Comparison of ENCODE assay signal across 29 cellular contexts in the genomic region with DNA sequence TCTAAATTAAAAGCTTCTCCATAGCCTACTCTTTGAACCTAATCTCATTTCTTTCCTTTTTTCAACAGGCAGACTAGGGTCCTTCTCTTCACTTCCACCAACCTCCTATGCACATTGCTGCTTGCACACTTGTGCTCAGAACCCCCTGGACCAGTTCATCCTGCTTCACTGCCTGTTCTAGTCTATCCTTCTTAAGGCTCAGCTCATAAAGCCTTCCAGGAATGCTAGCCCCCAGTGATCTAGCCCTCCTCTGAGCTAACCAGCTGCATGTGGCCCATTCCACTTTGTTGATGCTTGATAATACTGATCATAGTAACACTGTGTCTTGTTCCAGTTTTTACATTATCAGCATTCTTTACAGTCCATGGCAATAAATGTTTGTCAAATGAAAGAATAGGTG. TPM values are rescaled to one million over a fixed set of nuclear protein-coding genes. Genes with fewer than 3 reads are reported as not detected.
"Had no signal": no experiment of that assay in that cellular context is flagged by ENCODE, and none has a peak within 500 bp of the region (broad histone marks: within the 10 kb centered on the region; RNA-seq: fewer than 3 reads in every experiment).

No MANE protein-coding gene starts in this region.

- H3K9me3 Mint-ChIP-seq: activated naive CD8-positive, alpha-beta T cell treated with anti-CD3 and anti-CD28 coated beads, Interleukin-2, amount 50 U/mL, for 24 hours; activated T-cell treated with anti-CD3 and anti-CD28 coated beads, Interleukin-2, amount 50 U/mL, for 4 hours; activated T-helper 17 cell treated with anti-CD3 and anti-CD28 coated beads, Interleukin-2, amount 50 U/mL, for 72 hours had no signal

- DNase-seq: activated CD4-positive, alpha-beta T cell treated with anti-CD3 and anti-CD28 coated beads for 1 hour; activated CD4-positive, alpha-beta T cell treated with anti-CD3 and anti-CD28 coated beads, Interleukin-2, amount 50 U/mL, for 1 hour; activated CD8-positive, alpha-beta T cell treated with anti-CD3 and anti-CD28 coated beads for 36 hours; activated gamma-delta T cell treated with Interleukin-2 at 50 U/mL for 16 hours; activated naive CD4-positive, alpha-beta T cell treated with anti-CD3 and anti-CD28 coated beads, Interleukin-2, amount 50 U/mL, for 16 hours; activated naive CD8-positive, alpha-beta T cell treated with anti-CD3 and anti-CD28 coated beads, Interleukin-2, amount 50 U/mL, for 24 hours; activated T-cell treated with anti-CD3 and anti-CD28 coated beads, Interleukin-2, amount 50 U/mL, for 4 hours; amygdala; caudate nucleus; cortex of kidney; effector memory CD8-positive, alpha-beta T cell; erythroblast; gastrocnemius medialis; glutamatergic neuron; kidney; left colon; mammary epithelial cell; midbrain; naive thymus-derived CD4-positive, alpha-beta T cell; occipital lobe; stimulated activated CD4-positive, alpha-beta T cell treated with anti-CD3 and anti-CD28 coated beads, Interleukin-15, amount 100 ng/mL, for 24 hours; stimulated activated CD4-positive, alpha-beta T cell treated with anti-CD3 and anti-CD28 coated beads, Interleukin-2, amount 100 ng/mL, for 24 hours; stimulated activated naive CD4-positive, alpha-beta T cell; tibial artery had no signal

- H3K9me3 ChIP-seq: gastrocnemius medialis, right atrium auricular region, suprapubic skin, tibial artery had no signal

- H3K4me1 Mint-ChIP-seq: activated naive CD8-positive, alpha-beta T cell treated with anti-CD3 and anti-CD28 coated beads, Interleukin-2, amount 50 U/mL, for 24 hours; activated T-helper 17 cell treated with anti-CD3 and anti-CD28 coated beads, Interleukin-2, amount 50 U/mL, for 72 hours; naive thymus-derived CD4-positive, alpha-beta T cell had no signal

- H3K27me3 ChIP-seq: gastrocnemius medialis, hepatocyte, right atrium auricular region, suprapubic skin, tibial artery had no signal

- ATAC-seq: activated CD8-positive, alpha-beta T cell treated with anti-CD3 and anti-CD28 coated beads for 36 hours; activated naive CD8-positive, alpha-beta T cell treated with anti-CD3 and anti-CD28 coated beads, Interleukin-2, amount 50 U/mL, for 24 hours; activated T-cell treated with anti-CD3 and anti-CD28 coated beads, Interleukin-2, amount 50 U/mL, for 4 hours; activated T-helper 17 cell treated with anti-CD3 and anti-CD28 coated beads, Interleukin-2, amount 50 U/mL, for 72 hours; effector memory CD8-positive, alpha-beta T cell; gastrocnemius medialis; left colon; naive thymus-derived CD4-positive, alpha-beta T cell had no signal

- H3K4me1 ChIP-seq: gastrocnemius medialis, right atrium auricular region had no signal

- H3K4me3 Mint-ChIP-seq: activated CD8-positive, alpha-beta T cell treated with anti-CD3 and anti-CD28 coated beads for 36 hours; activated naive CD8-positive, alpha-beta T cell treated with anti-CD3 and anti-CD28 coated beads, Interleukin-2, amount 50 U/mL, for 24 hours; activated T-cell treated with anti-CD3 and anti-CD28 coated beads, Interleukin-2, amount 50 U/mL, for 4 hours; activated T-helper 17 cell treated with anti-CD3 and anti-CD28 coated beads, Interleukin-2, amount 50 U/mL, for 72 hours; effector memory CD8-positive, alpha-beta T cell; naive thymus-derived CD4-positive, alpha-beta T cell had no signal

- H2AFZ ChIP-seq: hepatocyte, parathyroid adenoma had no signal

- H3K4me2 ChIP-seq: hepatocyte had no signal

- H3K79me2 ChIP-seq: hepatocyte, parathyroid adenoma had no signal

- H3K9ac ChIP-seq: parathyroid adenoma had no signal

- H3K4me3 ChIP-seq: gastrocnemius medialis, hepatocyte, right atrium auricular region, suprapubic skin, tibial artery had no signal

- H3K27ac ChIP-seq: gastrocnemius medialis, hepatocyte, parathyroid adenoma, right atrium auricular region, suprapubic skin, tibial artery had no signal

- H3K27ac Mint-ChIP-seq: activated CD8-positive, alpha-beta T cell treated with anti-CD3 and anti-CD28 coated beads for 36 hours; activated naive CD8-positive, alpha-beta T cell treated with anti-CD3 and anti-CD28 coated beads, Interleukin-2, amount 50 U/mL, for 24 hours; activated T-helper 17 cell treated with anti-CD3 and anti-CD28 coated beads, Interleukin-2, amount 50 U/mL, for 72 hours; effector memory CD8-positive, alpha-beta T cell; naive thymus-derived CD4-positive, alpha-beta T cell had no signal

- H3K36me3 ChIP-seq: gastrocnemius medialis, right atrium auricular region, suprapubic skin, tibial artery had no signal

- H3K27me3 Mint-ChIP-seq: activated T-helper 17 cell treated with anti-CD3 and anti-CD28 coated beads, Interleukin-2, amount 50 U/mL, for 72 hours had no signal

RNA-seq across cellular contexts. Expression of a gene that starts 40.7 kb away (rescaled TPM):
- polyA plus RNA-seq: naive thymus-derived CD4-positive, alpha-beta T cell had no signal
